In genomic region chr21:17514124-17514481, GRCh38 we compare ENCODE assay signal across 9 cellular contexts. TPM values are rescaled to one million over a fixed set of nuclear protein-coding genes. Genes with fewer than 3 reads are reported as not detected.
DNase-seq lines count a peak whose midpoint lies in the region; ATAC-seq, FAIRE-seq and TF ChIP-seq lines count a peak whose summit lies in the region.
"Had no signal": no experiment of that assay in that cellular context is flagged by ENCODE, and none has a peak within 500 bp of the region (broad histone marks: within the 10 kb centered on the region; RNA-seq: fewer than 3 reads in every experiment).

No MANE protein-coding gene starts in this region.

- no peak for TF ChIP-seq CTCF in cardiac fibroblast (IDR thresholded peaks at IDR 0.05; ENCODE audit: low read depth, low read length)

- no peak for FAIRE-seq in frontal cortex (lab: Jason Lieb, UNC)

- H3K36me3 ChIP-seq in mesodermal cell (ENCODE audit: control insufficient read depth, insufficient read depth, low read length): no peaks in the 10 kb centered on the region
- H3K36me3 ChIP-seq: gastrocnemius medialis had no signal

- 20% methylated on average over 2 of the region's 5 CpGs; no CpG with 5 or more reads in 1 of the 2 experiments for WGBS in mesodermal cell (ENCODE audit: insufficient coverage in 2 of 2), 2 experiments

- no peak overlapping the region for H3K4me3 ChIP-seq in cardiac fibroblast (replicated peaks in 1 of 2; ENCODE audit: low read depth in 2 of 2, low read length in 2 of 2)
- H3K4me3 ChIP-seq in mesodermal cell (ENCODE audit: extremely low read depth, insufficient read depth, low read length, poor library complexity, severe bottlenecking): peak overlapping the region; percentile 96

- DNase-seq in COLO668 (lab: John Stamatoyannopoulos, UW; ENCODE audit: unreplicated experiment) (peak; percentile 12), M059J (ENCODE audit: low read depth) (peak; percentile 50), cardiac fibroblast (ENCODE audit: low read depth in 2 of 2) (peak; percentile 8 to 39), frontal cortex (ENCODE audit: low spot score in 2 of 2) (no peak), dedifferentiated amniotic fluid mesenchymal stem cell (ENCODE audit: extremely low spot score) (no peak), HK-2 (ENCODE audit: unreplicated experiment) (no peak)
- DNase-seq: gastrocnemius medialis had no signal

- H3K9me3 ChIP-seq in mesodermal cell (ENCODE audit: control insufficient read depth, low read length): no peaks in the 10 kb centered on the region
- H3K9me3 ChIP-seq: gastrocnemius medialis had no signal

- peak overlapping the region; percentile 54 for H3K27ac ChIP-seq in mesodermal cell (ENCODE audit: low read depth, low read length, severe bottlenecking)
- H3K27ac ChIP-seq: gastrocnemius medialis had no signal

- ATAC-seq in GM18520 (IDR thresholded peaks at IDR 0.05; ENCODE audit: unreplicated experiment): no peak
- ATAC-seq: gastrocnemius medialis had no signal

- peaks cover 12% of the 10 kb centered on the region for H3K4me1 ChIP-seq in mesodermal cell (ENCODE audit: control insufficient read depth, insufficient read depth, low read length, poor library complexity, severe bottlenecking)
- H3K4me1 ChIP-seq: gastrocnemius medialis had no signal

RNA-seq across cellular contexts. Expression of gene CXADR, which starts 1.3 kb away (rescaled TPM):
- 17.7 and 24.1 TPM in 2 replicates for total RNA-seq in M059J (2014; rRNA removed; shearing (Covaris generic))
- polyA plus RNA-seq in mesodermal cell (2013, experiment 1 of 2): 32.3 TPM
- 37.2 TPM for polyA plus RNA-seq in mesodermal cell (2013, experiment 2 of 2)
- 405 TPM for total RNA-seq in frontal cortex

Comparison
In these comparisons a context has a peak if more than half of its experiments do, and no peak if none do; other contexts are left out.
1. DNase-seq: peak in COLO668 (single experiment), M059J (single experiment) and cardiac fibroblast (2 of 2); none in frontal cortex (0 of 2), dedifferentiated amniotic fluid mesenchymal stem cell (single experiment) and HK-2 (single experiment).
2. RNA of gene CXADR, which starts 1.3 kb away (total RNA-seq): 405 TPM in frontal cortex (single experiment); 17.7 to 24.1 TPM in M059J; every median in the first group is over 10 times any median in the second.